Comparison of ENCODE assay signal across 14 cellular contexts in genomic region chr12:90253142-90253541, GRCh38.
DNase-seq lines count a peak whose midpoint lies in the region; ATAC-seq, FAIRE-seq and TF ChIP-seq lines count a peak whose summit lies in the region.
"Had no signal": no experiment of that assay in that cellular context is flagged by ENCODE, and none has a peak within 500 bp of the region (broad histone marks: within the 10 kb centered on the region; RNA-seq: fewer than 3 reads in every experiment).

No MANE protein-coding gene starts in this region.

- H2AFZ ChIP-seq in MM.1S (ENCODE audit: low read length): no peak overlapping the region
- no peak overlapping the region for H2AFZ ChIP-seq in GM12878 (ENCODE audit: control insufficient read depth, low read depth, low read length)
- H2AFZ ChIP-seq in smooth muscle cell (ENCODE audit: low read depth): no peak overlapping the region

- no peaks in the 10 kb centered on the region for H3K36me3 Mint-ChIP-seq in nephron progenitor cell (ENCODE audit: low read depth)
- no peaks in the 10 kb centered on the region for H3K36me3 Mint-ChIP-seq in activated CD8-positive, alpha-beta T cell treated with anti-CD3 and anti-CD28 coated beads, Interleukin-2, amount 10 ng/mL, durations not matched to agents 7 days and 5 days (ENCODE audit: low read depth)

- no peak for FAIRE-seq in GM12878 (lab: Jason Lieb, UNC)

- H3K4me1 ChIP-seq in MM.1S (ENCODE audit: low read length) (peaks cover 31% of the 10 kb centered on the region), GM12878 (ENCODE audit: control insufficient read depth, insufficient read depth, low read length) (peaks cover 5% of the 10 kb centered on the region; the same call in 1 of the 2 replicates), smooth muscle cell (ENCODE audit: low read depth) (no peaks in the 10 kb centered on the region)

- in situ Hi-C loops in GM12878 (cut with MboI): loop anchor here (10.0 kb wide), 1 partner anchor 708 kb away; no protein-coding TSS in a partner anchor

- H3K4me3 ChIP-seq in MM.1S (ENCODE audit: low read length): no peak overlapping the region
- no peak overlapping the region for H3K4me3 ChIP-seq in GM12878
- no peak overlapping the region for H3K4me3 ChIP-seq in smooth muscle cell
- H3K4me3 ChIP-seq: SK-N-MC, thoracic aorta had no signal

- H3K4me3 Mint-ChIP-seq in nephron progenitor cell: no peak overlapping the region
- H3K4me3 Mint-ChIP-seq in activated CD8-positive, alpha-beta T cell treated with anti-CD3 and anti-CD28 coated beads, Interleukin-2, amount 10 ng/mL, durations not matched to agents 7 days and 5 days: no peak overlapping the region
- H3K4me3 Mint-ChIP-seq: CD4-positive, alpha-beta T cell; HFFc6 had no signal

- SMC1A ChIA-PET in GM12878 (lab: Charles Lee; ENCODE audit: uncharacterized antibody, unreplicated experiment): interaction anchor here (0.9 to 1.6 kb wide), 4 partner anchors 10 to 267 kb away, joined by 3 to 5 read pairs (median 4); no protein-coding TSS in a partner anchor

- H4K20me1 ChIP-seq in MM.1S (ENCODE audit: insufficient read depth, low read length) (no peaks in the 10 kb centered on the region), GM12878 (ENCODE audit: control insufficient read depth, insufficient read depth) (no peaks in the 10 kb centered on the region), smooth muscle cell (ENCODE audit: low read depth) (no peaks in the 10 kb centered on the region)

- no peak for TF ChIP-seq EP300 in GM12878 (IDR thresholded peaks at IDR 0.05; ENCODE audit: borderline replicate concordance in 1 of 2, control insufficient read depth in 1 of 2, low read depth in 2 of 2, low read length in 2 of 2)

- H3K4me2 ChIP-seq in MM.1S (ENCODE audit: low read depth, low read length) (peak overlapping the region; percentile 49; the same call in 1 of the 2 replicates), GM12878 (ENCODE audit: control insufficient read depth, insufficient read depth) (no peak overlapping the region), smooth muscle cell (peak overlapping the region; percentile 32)

- CTCF ChIA-PET in GM12878 (lab: Yijun Ruan, JAX): interaction anchor here (0.7 to 1.7 kb wide), 5 partner anchors 9 to 710 kb away, joined by 3 to 7 read pairs (median 5); no protein-coding TSS in a partner anchor
- CTCF ChIA-PET in activated CD8-positive, alpha-beta T cell treated with anti-CD3 and anti-CD28 coated beads, Interleukin-2, amount 10 ng/mL, durations not matched to agents 7 days and 5 days (lab: Charles Lee): interaction anchor here (0.7 to 1.2 kb wide), 3 partner anchors 9 to 711 kb away, joined by 3 read pairs; no protein-coding TSS in a partner anchor

- H3K4me1 Mint-ChIP-seq in nephron progenitor cell: peaks cover 23% of the 10 kb centered on the region
- peaks cover 20% of the 10 kb centered on the region for H3K4me1 Mint-ChIP-seq in activated CD8-positive, alpha-beta T cell treated with anti-CD3 and anti-CD28 coated beads, Interleukin-2, amount 10 ng/mL, durations not matched to agents 7 days and 5 days (ENCODE audit: low read depth)

- no peak for TF ChIP-seq CTCF in MM.1S (IDR thresholded peaks at IDR 0.05; ENCODE audit: low read length)
- TF ChIP-seq CTCF in GM12878 (IDR thresholded peaks at IDR 0.05 in 2 of 3, conservative IDR thresholded peaks at IDR 0.05 in 1 of 3; ENCODE audit: control insufficient read depth in 2 of 3, extremely low read depth in 1 of 3, insufficient read depth in 1 of 3, low read depth in 3 of 3, low read length in 3 of 3): no peak
- no peak for TF ChIP-seq CTCF in smooth muscle cell (IDR thresholded peaks at IDR 0.05; ENCODE audit: borderline replicate concordance, insufficient read depth, poor library complexity, severe bottlenecking)
- TF ChIP-seq CTCF in nephron progenitor cell (IDR thresholded peaks at IDR 0.05): no peak

- TF ChIP-seq POLR2A in GM12878 (IDR thresholded peaks at IDR 0.05; ENCODE audit: low read depth, low read length): no peak

- intact Hi-C loops in GM12878 (cut with micrococcal nuclease; ENCODE audit: unreplicated experiment): loop anchor here (5.0 kb wide), 2 partner anchors 151 to 546 kb away; partner anchors contain the start of gene ATP2B1

- H3K9ac ChIP-seq in MM.1S (ENCODE audit: low read length): no peak overlapping the region
- no peak overlapping the region for H3K9ac ChIP-seq in GM12878 (ENCODE audit: control insufficient read depth, insufficient read depth, low read length)
- no peak overlapping the region for H3K9ac ChIP-seq in smooth muscle cell (ENCODE audit: low read depth)

- 38% methylated on average over 5 of the region's 5 CpGs for WGBS in GM12878 (ENCODE audit: insufficient coverage, insufficient replicate concordance, low lambda C conversion rate, missing lambda C conversion rate)
- 82% methylated on average over 5 of the region's 5 CpGs for WGBS in smooth muscle cell (ENCODE audit: low lambda C conversion rate)

- POLR2A ChIA-PET in GM12878 (lab: Charles Lee): no interaction called here
- POLR2A ChIA-PET in activated CD8-positive, alpha-beta T cell treated with anti-CD3 and anti-CD28 coated beads, Interleukin-2, amount 10 ng/mL, durations not matched to agents 7 days and 5 days (lab: Charles Lee): no interaction called here

- DNase-seq in NCI-H526 (lab: John Stamatoyannopoulos, UW) (peak; percentile 32 to 41), NCI-H526 treated with DMSO at 0.1 percent for 48 hours (lab: John Stamatoyannopoulos, UW) (no peak), MM.1S (peak; percentile 21), GM12878 (ENCODE audit: low read depth, low spot score) (no peak), smooth muscle cell (lab: John Stamatoyannopoulos, UW; ENCODE audit: unreplicated experiment) (no peak), nephron progenitor cell (no peak)
- DNase-seq in activated CD8-positive, alpha-beta T cell treated with anti-CD3 and anti-CD28 coated beads, Interleukin-2, amount 10 ng/mL, durations not matched to agents 7 days and 5 days: no peak
- DNase-seq: NCI-H2107 had no signal

- no peaks in the 10 kb centered on the region for H3K27me3 ChIP-seq in MM.1S (replicated peaks; ENCODE audit: insufficient read depth, low read length)
- H3K27me3 ChIP-seq in GM12878 (replicated peaks in 1 of 2; ENCODE audit: control insufficient read depth in 2 of 2, insufficient read depth in 2 of 2, low read length in 1 of 2): no peaks in the 10 kb centered on the region
- no peaks in the 10 kb centered on the region for H3K27me3 ChIP-seq in smooth muscle cell (ENCODE audit: low read depth)

- H3K9me2 ChIP-seq in MM.1S (replicated peaks; ENCODE audit: insufficient read depth, low read length): no peaks in the 10 kb centered on the region

- H3F3A ChIP-seq in MM.1S (ENCODE audit: insufficient read depth, low read length) (peaks cover 10% of the 10 kb centered on the region; the same call in 1 of the 2 replicates), smooth muscle cell (ENCODE audit: low read depth) (peaks cover 12% of the 10 kb centered on the region)

- H3K27me3 Mint-ChIP-seq in nephron progenitor cell (ENCODE audit: low read depth, poor library complexity): no peaks in the 10 kb centered on the region
- peaks cover 15% of the 10 kb centered on the region for H3K27me3 Mint-ChIP-seq in activated CD8-positive, alpha-beta T cell treated with anti-CD3 and anti-CD28 coated beads, Interleukin-2, amount 10 ng/mL, durations not matched to agents 7 days and 5 days (ENCODE audit: low read depth)
- H3K27me3 Mint-ChIP-seq: CD4-positive, alpha-beta T cell had no signal

- peak overlapping the region; percentile 55 for H3K27ac ChIP-seq in MM.1S (ENCODE audit: low read length)
- no peak overlapping the region for H3K27ac ChIP-seq in GM12878 (ENCODE audit: control insufficient read depth, insufficient read depth)
- H3K27ac ChIP-seq in smooth muscle cell (ENCODE audit: low read depth): peak overlapping the region; percentile 55
- H3K27ac ChIP-seq: SK-N-MC, thoracic aorta had no signal

- H3K36me3 ChIP-seq in MM.1S (replicated peaks; ENCODE audit: insufficient read depth, low read length): no peaks in the 10 kb centered on the region
- no peaks in the 10 kb centered on the region for H3K36me3 ChIP-seq in GM12878 (ENCODE audit: control insufficient read depth in 2 of 2, insufficient read depth in 2 of 2, low read length in 1 of 2)
- H3K36me3 ChIP-seq in smooth muscle cell (ENCODE audit: low read depth): no peaks in the 10 kb centered on the region
- H3K36me3 ChIP-seq: thoracic aorta had no signal

- no peaks in the 10 kb centered on the region for H3K9me3 Mint-ChIP-seq in nephron progenitor cell
- no peaks in the 10 kb centered on the region for H3K9me3 Mint-ChIP-seq in activated CD8-positive, alpha-beta T cell treated with anti-CD3 and anti-CD28 coated beads, Interleukin-2, amount 10 ng/mL, durations not matched to agents 7 days and 5 days (ENCODE audit: insufficient read depth)
- H3K9me3 Mint-ChIP-seq: CD4-positive, alpha-beta T cell; HFFc6; nephron had no signal

- BruUV-seq in GM12878 (replicated peaks; lab: Mats Ljungman, UMichigan): no TSS peak

- ATAC-seq in GM12878 (no peak), GM21381 (IDR thresholded peaks at IDR 0.05; ENCODE audit: unreplicated experiment) (no peak)
- no peak for ATAC-seq in activated CD8-positive, alpha-beta T cell treated with anti-CD3 and anti-CD28 coated beads, Interleukin-2, amount 10 ng/mL, durations not matched to agents 7 days and 5 days

- H3K79me2 ChIP-seq in MM.1S (ENCODE audit: low read length) (no peaks in the 10 kb centered on the region), GM12878 (ENCODE audit: control insufficient read depth, insufficient read depth, low read length) (no peaks in the 10 kb centered on the region), smooth muscle cell (ENCODE audit: low read depth) (no peaks in the 10 kb centered on the region)

- RAD21 ChIA-PET in GM12878 (lab: Charles Lee; ENCODE audit: unreplicated experiment): no interaction called here

- H3K9me3 ChIP-seq in MM.1S (replicated peaks; ENCODE audit: insufficient read depth, low read length): no peaks in the 10 kb centered on the region
- H3K9me3 ChIP-seq in GM12878 (replicated peaks; ENCODE audit: control insufficient read depth, insufficient read depth, low read length): no peaks in the 10 kb centered on the region; the same call in 2 of the 3 replicates
- no peaks in the 10 kb centered on the region for H3K9me3 ChIP-seq in smooth muscle cell (replicated peaks; ENCODE audit: low read depth)
- H3K9me3 ChIP-seq: thoracic aorta had no signal

- H3K27ac Mint-ChIP-seq in nephron progenitor cell: no peak overlapping the region
- H3K27ac Mint-ChIP-seq in activated CD8-positive, alpha-beta T cell treated with anti-CD3 and anti-CD28 coated beads, Interleukin-2, amount 10 ng/mL, durations not matched to agents 7 days and 5 days: no peak overlapping the region
- H3K27ac Mint-ChIP-seq: CD4-positive, alpha-beta T cell had no signal

- TF ChIP-seq RAD21 in GM12878 (IDR thresholded peaks at IDR 0.05; ENCODE audit: insufficient read depth, low read depth, low read length): no peak

TF ChIP-seq in GM12878, 131 proteins besides CTCF, POLR2A, EP300 and RAD21:
- no peak for TF ChIP-seq BACH1 (IDR thresholded peaks at IDR 0.05; ENCODE audit: borderline replicate concordance)
- 0 out of 3 replicates have a peak, but pooled peaks have one; percentile 15 for TF ChIP-seq POU2F2 (IDR thresholded peaks at IDR 0.05; ENCODE audit: borderline replicate concordance, low read depth, low read length)

Comparison
In these comparisons a context has a peak if more than half of its experiments do, and no peak if none do; other contexts are left out.
1. DNase-seq: peak in NCI-H526 (2 of 2) and MM.1S (single experiment); none in NCI-H526 treated with DMSO at 0.1 percent for 48 hours (single experiment), GM12878 (single experiment), smooth muscle cell (single experiment), nephron progenitor cell (single experiment) and activated CD8-positive, alpha-beta T cell treated with anti-CD3 and anti-CD28 coated beads, Interleukin-2, amount 10 ng/mL, durations not matched to agents 7 days and 5 days (single experiment).